In genomic region chr6:47073125-47074110, GRCh38 we compare ENCODE assay signal across 12 cellular contexts. TPM values are rescaled to one million over a fixed set of nuclear protein-coding genes. Genes with fewer than 3 reads are reported as not detected.
DNase-seq lines count a peak whose midpoint lies in the region; ATAC-seq and TF ChIP-seq lines count a peak whose summit lies in the region.
"Had no signal": no experiment of that assay in that cellular context is flagged by ENCODE, and none has a peak within 500 bp of the region (broad histone marks: within the 10 kb centered on the region; RNA-seq: fewer than 3 reads in every experiment).

No MANE protein-coding gene starts in this region.

- POLR2A ChIA-PET in MCF 10A (lab: Yijun Ruan, JAX) (no interaction called here), GM10248 (lab: Yijun Ruan, JAX) (no interaction called here)

- H3K27ac Mint-ChIP-seq in MCF 10A (ENCODE audit: low read depth, unreplicated experiment) = no peak overlapping the region
- H3K27ac Mint-ChIP-seq: activated naive CD8-positive, alpha-beta T cell treated with anti-CD3 and anti-CD28 coated beads, Interleukin-2, amount 10 ng/mL, durations not matched to agents 7 days and 5 days had no signal

- H3K27me3 Mint-ChIP-seq in MCF 10A (ENCODE audit: insufficient read depth, unreplicated experiment) = no peaks in the 10 kb centered on the region

- no peaks in the 10 kb centered on the region for H3K9me3 ChIP-seq in breast epithelium

- CTCF ChIA-PET in MCF 10A (lab: Yijun Ruan, JAX) (interaction anchor here (0.7 to 1.0 kb wide), 4 partner anchors 12 to 75 kb away, joined by 3 read pairs; no protein-coding TSS in a partner anchor), GM10248 (lab: Yijun Ruan, JAX) (interaction anchor here (1.2 to 1.5 kb wide), 3 partner anchors 11 to 43 kb away, joined by 4 read pairs; no protein-coding TSS in a partner anchor)

- no peaks in the 10 kb centered on the region for H3K4me1 Mint-ChIP-seq in MCF 10A (ENCODE audit: insufficient read depth, unreplicated experiment)
- H3K4me1 Mint-ChIP-seq: activated naive CD8-positive, alpha-beta T cell treated with anti-CD3 and anti-CD28 coated beads, Interleukin-2, amount 10 ng/mL, durations not matched to agents 7 days and 5 days had no signal

- peak; percentile 12 for TF ChIP-seq CTCF in MCF 10A (IDR thresholded peaks at IDR 0.05; ENCODE audit: unreplicated experiment)
- no peak for TF ChIP-seq CTCF in breast epithelium (IDR thresholded peaks at IDR 0.05)
- TF ChIP-seq CTCF in fibroblast of villous mesenchyme (IDR thresholded peaks at IDR 0.05; ENCODE audit: insufficient read depth, low read depth, low read length) = peak; percentile 53
- TF ChIP-seq CTCF in GM10248 (IDR thresholded peaks at IDR 0.05; ENCODE audit: control extremely low read depth, extremely low read depth, low read depth, missing control alignments) = no peak

- H3K4me1 ChIP-seq in breast epithelium = no peaks in the 10 kb centered on the region

- intact Hi-C loops in MCF 10A (cut with micrococcal nuclease) = no loop called here
- intact Hi-C loops in breast epithelium (cut with DNase I; ENCODE audit: low total_unique reads) = no loop called here

- no peak for TF ChIP-seq POLR2A in breast epithelium (IDR thresholded peaks at IDR 0.05)

- H3K27ac ChIP-seq in breast epithelium = no peak overlapping the region

- no peaks in the 10 kb centered on the region for H3K36me3 Mint-ChIP-seq in MCF 10A (ENCODE audit: insufficient read depth, unreplicated experiment)
- H3K36me3 Mint-ChIP-seq: activated naive CD8-positive, alpha-beta T cell treated with anti-CD3 and anti-CD28 coated beads, Interleukin-2, amount 10 ng/mL, durations not matched to agents 7 days and 5 days had no signal

- no peaks in the 10 kb centered on the region for H3K9me3 Mint-ChIP-seq in MCF 10A (ENCODE audit: unreplicated experiment)
- H3K9me3 Mint-ChIP-seq: activated naive CD8-positive, alpha-beta T cell treated with anti-CD3 and anti-CD28 coated beads, Interleukin-2, amount 10 ng/mL, durations not matched to agents 7 days and 5 days had no signal

- no peaks in the 10 kb centered on the region for H3K27me3 ChIP-seq in breast epithelium

- no peaks in the 10 kb centered on the region for H3K36me3 ChIP-seq in breast epithelium

- H3K4me3 ChIP-seq in breast epithelium (no peak overlapping the region), fibroblast of villous mesenchyme (ENCODE audit: low read depth, low read length) (no peak overlapping the region)

- ATAC-seq in GM18502 (IDR thresholded peaks at IDR 0.05; ENCODE audit: poor library complexity, unreplicated experiment) (no peak), HG03378 (IDR thresholded peaks at IDR 0.05; ENCODE audit: unreplicated experiment) (no peak)

- BruUV-seq in MCF 10A (replicated peaks; lab: Mats Ljungman, UMichigan) = no TSS peak

- DNase-seq in MCF 10A (ENCODE audit: unreplicated experiment) (peak; percentile 30), breast epithelium (ENCODE audit: low spot score in 2 of 2) (no peak), OCI-M1 (lab: John Stamatoyannopoulos, UW) (peak; percentile 74), fibroblast of villous mesenchyme (ENCODE audit: low read depth) (no peak), GM10248 (ENCODE audit: extremely low spot score) (no peak), CD1c-positive myeloid dendritic cell (ENCODE audit: extremely low spot score) (no peak)
- DNase-seq: activated naive CD8-positive, alpha-beta T cell treated with anti-CD3 and anti-CD28 coated beads, Interleukin-2, amount 10 ng/mL, durations not matched to agents 7 days and 5 days; KG1; NCI-H226; stimulated activated CD4-positive, alpha-beta T cell treated with anti-CD3 and anti-CD28 coated beads, Interleukin-2, amount 100 ng/mL, for 48 hours had no signal

- H3K4me3 Mint-ChIP-seq in MCF 10A (ENCODE audit: unreplicated experiment) = no peak overlapping the region
- H3K4me3 Mint-ChIP-seq: activated naive CD8-positive, alpha-beta T cell treated with anti-CD3 and anti-CD28 coated beads, Interleukin-2, amount 10 ng/mL, durations not matched to agents 7 days and 5 days had no signal

RNA-seq across cellular contexts. Expression of gene ADGRF1, which starts 31.3 kb away (rescaled TPM):
- total RNA-seq in MCF 10A (2022) (1.3 and 3.5 TPM in 2 replicates), breast epithelium (1 to 10 TPM in 1 of 3 donors, under 1 TPM in 1, not detected in 1; 0.66 to 3.5 TPM), fibroblast of villous mesenchyme (under 0.01 TPM in 1 of 2 replicates, not detected in the other)
- total RNA-seq: activated naive CD8-positive, alpha-beta T cell treated with anti-CD3 and anti-CD28 coated beads, Interleukin-2, amount 10 ng/mL, durations not matched to agents 7 days and 5 days had no signal

Comparison
In these comparisons a context has a peak if more than half of its experiments do, and no peak if none do; other contexts are left out.
1. DNase-seq: peak in MCF 10A (single experiment) and OCI-M1 (single experiment); none in breast epithelium (0 of 2), fibroblast of villous mesenchyme (single experiment), GM10248 (single experiment) and CD1c-positive myeloid dendritic cell (single experiment).
2. CTCF ChIP-seq: peak in MCF 10A (single experiment) and fibroblast of villous mesenchyme (single experiment); none in breast epithelium (0 of 3) and GM10248 (single experiment).